20 cellular contexts compared by ENCODE assay signal in the genomic region with DNA sequence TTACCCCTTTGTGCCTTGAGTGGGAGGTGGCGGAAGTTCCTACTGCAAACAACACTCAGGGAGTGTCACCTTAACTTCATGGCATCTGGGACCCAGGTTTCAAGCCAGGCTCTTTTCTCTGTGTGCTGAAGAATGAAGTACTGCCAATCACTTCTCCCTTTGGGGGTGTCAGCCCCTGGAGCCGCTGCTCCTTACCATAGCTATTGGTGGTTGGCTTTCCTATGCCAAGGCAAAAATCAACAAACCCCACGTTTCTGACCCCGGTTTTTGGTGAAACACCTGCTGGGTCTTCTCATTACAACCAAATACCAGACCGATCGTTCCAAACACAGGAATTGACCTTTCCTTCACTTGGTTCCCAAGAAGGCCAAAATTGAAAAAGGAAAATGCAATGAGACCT. TPM values are rescaled to one million over a fixed set of nuclear protein-coding genes. Genes with fewer than 3 reads are reported as not detected.
"Had no signal": no experiment of that assay in that cellular context is flagged by ENCODE, and none has a peak within 500 bp of the region (broad histone marks: within the 10 kb centered on the region; RNA-seq: fewer than 3 reads in every experiment).

No MANE protein-coding gene starts in this region.

- H3K27ac ChIP-seq: SJSA1, SK-N-MC had no signal

- H3K9me3 ChIP-seq: SJSA1 had no signal

- H3K4me1 ChIP-seq: SJSA1 had no signal

- H3K4me3 ChIP-seq: SJSA1, SK-N-MC had no signal

- H3K27me3 ChIP-seq: SJSA1 had no signal

- H3K36me3 ChIP-seq: SJSA1 had no signal

- DNase-seq: KBM-7, MV-4-11, NCI-H1048, NCI-H1105, NCI-H1417, NCI-H1436 treated with DMSO at 0.1 percent for 48 hours, NCI-H1694, NCI-H187 treated with DMSO at 0.1 percent for 48 hours, NCI-H2029 treated with DMSO at 0.1 percent for 48 hours, NCI-H2227 treated with DMSO at 0.1 percent for 48 hours, NCI-H524, NCI-H526 treated with DMSO at 0.1 percent for 48 hours, NCI-H774, Right ventricle myocardium superior, RPMI8226, SIG-M5 had no signal

- FAIRE-seq: RCC 7860 had no signal

RNA-seq across cellular contexts. Expression of gene SLC2A9, which starts 19.7 kb away (rescaled TPM):
- total RNA-seq: NCI-H460, SJSA1 had no signal
